Comparison of ENCODE assay signal across 12 cellular contexts in genomic region chr1:154759196-154759595, GRCh38.
DNase-seq lines count a peak whose midpoint lies in the region; ATAC-seq and TF ChIP-seq lines count a peak whose summit lies in the region.
"Had no signal": no experiment of that assay in that cellular context is flagged by ENCODE, and none has a peak within 500 bp of the region (broad histone marks: within the 10 kb centered on the region; RNA-seq: fewer than 3 reads in every experiment).

No MANE protein-coding gene starts in this region.

- intact Hi-C loops in activated CD4-positive, alpha-beta T cell treated with anti-CD3 and anti-CD28 coated beads, Interleukin-2, amount 10 ng/mL, durations not matched to agents 24 days and 14 days (cut with micrococcal nuclease), result loop anchor here (1.0 to 5.0 kb wide), 6 partner anchors 8 to 352 kb away; partner anchors contain the start of genes IL6R and PMVK
- intact Hi-C loops in sigmoid colon (cut with DNase I), result no loop called here

- peaks cover 55% of the 10 kb centered on the region for H3K4me1 Mint-ChIP-seq in activated CD4-positive, alpha-beta T cell treated with anti-CD3 and anti-CD28 coated beads, Interleukin-2, amount 10 ng/mL, durations not matched to agents 24 days and 14 days
- H3K4me1 Mint-ChIP-seq: neural progenitor cell had no signal

- peaks cover 7% of the 10 kb centered on the region for H3K9me3 Mint-ChIP-seq in activated CD4-positive, alpha-beta T cell treated with anti-CD3 and anti-CD28 coated beads, Interleukin-2, amount 10 ng/mL, durations not matched to agents 24 days and 14 days
- H3K9me3 Mint-ChIP-seq: neural progenitor cell had no signal

- H3K4me3 ChIP-seq in sigmoid colon, result no peak overlapping the region
- H3K4me3 ChIP-seq: neural progenitor cell, SK-N-MC had no signal

- peaks cover 0 to 10% (median 8%) of the 10 kb centered on the region in 4 donors for H3K4me1 ChIP-seq in sigmoid colon
- H3K4me1 ChIP-seq: neural progenitor cell had no signal

- WGBS in sigmoid colon, 2 donors, result 56 to 77% methylated on average over 7 of the region's 7 CpGs

- H3K36me3 Mint-ChIP-seq in activated CD4-positive, alpha-beta T cell treated with anti-CD3 and anti-CD28 coated beads, Interleukin-2, amount 10 ng/mL, durations not matched to agents 24 days and 14 days (ENCODE audit: low read depth), result peaks cover 2% of the 10 kb centered on the region
- H3K36me3 Mint-ChIP-seq: neural progenitor cell had no signal

- TF ChIP-seq CTCF in sigmoid colon (IDR thresholded peaks at IDR 0.05), result no peak

- H3K27ac Mint-ChIP-seq in activated CD4-positive, alpha-beta T cell treated with anti-CD3 and anti-CD28 coated beads, Interleukin-2, amount 10 ng/mL, durations not matched to agents 24 days and 14 days, result peak overlapping the region; percentile 96
- H3K27ac Mint-ChIP-seq: neural progenitor cell had no signal

- H3K36me3 ChIP-seq in sigmoid colon, result no peaks in the 10 kb centered on the region
- H3K36me3 ChIP-seq: neural progenitor cell had no signal

- DNase-seq in activated CD4-positive, alpha-beta T cell treated with anti-CD3 and anti-CD28 coated beads, Interleukin-2, amount 10 ng/mL, durations not matched to agents 24 days and 14 days, result peak; percentile 88
- DNase-seq in activated T-helper 9 cell treated with anti-CD3 and anti-CD28 coated beads, Interleukin-2, amount 50 U/mL, for 16 hours (ENCODE audit: low read depth), result peak; percentile 41
- DNase-seq in sigmoid colon (peak; percentile 29), NCI-H446 (lab: John Stamatoyannopoulos, UW) (no peak)
- DNase-seq in stimulated activated naive CD8-positive, alpha-beta T cell treated with anti-CD3 and anti-CD28 coated beads, Interleukin-15, Interleukin-2, amounts not matched to agents 100 U/mL and 50 U/mL, for 24 hours, result peak; percentile 79
- DNase-seq: amniotic stem cell, Kasumi-1, NCI-H226 had no signal

- H3K27me3 ChIP-seq in sigmoid colon, result peaks cover 0 to 20% (median 8%) of the 10 kb centered on the region in 3 donors

- no peak for TF ChIP-seq POLR2A in sigmoid colon (IDR thresholded peaks at IDR 0.05)

- peaks cover 12% of the 10 kb centered on the region for H3K27me3 Mint-ChIP-seq in activated CD4-positive, alpha-beta T cell treated with anti-CD3 and anti-CD28 coated beads, Interleukin-2, amount 10 ng/mL, durations not matched to agents 24 days and 14 days

- H3K27ac ChIP-seq in sigmoid colon, result no peak overlapping the region
- H3K27ac ChIP-seq: neural progenitor cell, SK-N-MC had no signal

- H3K9me3 ChIP-seq in sigmoid colon, result no peaks in the 10 kb centered on the region

- TF ChIP-seq EP300 in sigmoid colon (IDR thresholded peaks at IDR 0.05), result no peak

- peak; percentile 90 for ATAC-seq in stimulated activated naive CD8-positive, alpha-beta T cell treated with anti-CD3 and anti-CD28 coated beads, Interleukin-15, Interleukin-2, amounts not matched to agents 100 U/mL and 50 U/mL, for 24 hours
- ATAC-seq in GM21360 (IDR thresholded peaks at IDR 0.05; ENCODE audit: unreplicated experiment), result no peak
- no peak for ATAC-seq in GM19351 (IDR thresholded peaks at IDR 0.05; ENCODE audit: unreplicated experiment)

- H3K4me3 Mint-ChIP-seq in activated CD4-positive, alpha-beta T cell treated with anti-CD3 and anti-CD28 coated beads, Interleukin-2, amount 10 ng/mL, durations not matched to agents 24 days and 14 days, result peak overlapping the region; percentile 82
- H3K4me3 Mint-ChIP-seq: neural progenitor cell had no signal

Comparison
In these comparisons a context has a peak if more than half of its experiments do, and no peak if none do; other contexts are left out.
1. DNase-seq: peak in activated CD4-positive, alpha-beta T cell treated with anti-CD3 and anti-CD28 coated beads, Interleukin-2, amount 10 ng/mL, durations not matched to agents 24 days and 14 days (single experiment), activated T-helper 9 cell treated with anti-CD3 and anti-CD28 coated beads, Interleukin-2, amount 50 U/mL, for 16 hours (single experiment), sigmoid colon (single experiment) and stimulated activated naive CD8-positive, alpha-beta T cell treated with anti-CD3 and anti-CD28 coated beads, Interleukin-15, Interleukin-2, amounts not matched to agents 100 U/mL and 50 U/mL, for 24 hours (single experiment); none in NCI-H446 (0 of 2).